Comparison of ENCODE assay signal across 34 cellular contexts in the genomic region with DNA sequence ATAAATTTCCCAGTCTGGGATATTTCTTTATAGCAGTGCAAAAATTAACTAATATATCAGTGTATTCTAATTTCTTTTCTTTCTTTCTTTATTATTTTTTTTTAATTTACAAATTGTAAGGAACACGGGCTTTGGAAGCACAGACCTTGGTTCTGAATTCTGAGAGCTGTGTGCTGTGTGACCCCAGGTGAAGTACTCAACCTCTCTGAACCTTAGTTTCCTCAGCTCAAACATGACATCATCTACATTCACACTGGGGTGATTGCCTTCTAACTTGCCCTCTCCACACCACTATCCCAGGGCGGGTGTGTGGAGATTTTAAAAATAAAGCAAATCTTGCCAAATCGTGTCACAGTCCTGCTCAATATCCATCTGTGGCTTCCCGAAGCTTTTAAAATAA.
"Had no signal": no experiment of that assay in that cellular context is flagged by ENCODE, and none has a peak within 500 bp of the region (broad histone marks: within the 10 kb centered on the region; RNA-seq: fewer than 3 reads in every experiment).

No MANE protein-coding gene starts in this region.

- H3K4me3 ChIP-seq: MG63 had no signal

- H3K36me3 ChIP-seq: MG63 had no signal

- H3K27me3 ChIP-seq: MG63 had no signal

- H3K9me3 ChIP-seq: MG63 had no signal

- DNase-seq: Kasumi-1, MG63, MM.1S, MV-4-11, NCI-H1048, NCI-H1092, NCI-H1092 treated with DMSO at 0.1 percent for 48 hours, NCI-H1105, NCI-H1105 treated with DMSO at 0.1 percent for 48 hours, NCI-H1417, NCI-H1417 treated with DMSO at 0.1 percent for 48 hours, NCI-H1436, NCI-H1436 treated with DMSO at 0.1 percent for 48 hours, NCI-H146, NCI-H1694, NCI-H1694 treated with DMSO at 0.1 percent for 48 hours, NCI-H187, NCI-H187 treated with DMSO at 0.1 percent for 48 hours, NCI-H1930, NCI-H2029, NCI-H2029 treated with DMSO at 0.1 percent for 48 hours, NCI-H2081, NCI-H2081 treated with DMSO at 0.1 percent for 48 hours, NCI-H2107, NCI-H2171, NCI-H2227 treated with DMSO at 0.1 percent for 48 hours, NCI-H226, NCI-H345, NCI-H446, NCI-H446 treated with DMSO at 0.1 percent for 48 hours, NCI-H510A, NCI-H524, NCI-H524 treated with DMSO at 0.1 percent for 48 hours, NCI-H526 had no signal
